Comparison of ENCODE assay signal across 23 cellular contexts in the genomic region with DNA sequence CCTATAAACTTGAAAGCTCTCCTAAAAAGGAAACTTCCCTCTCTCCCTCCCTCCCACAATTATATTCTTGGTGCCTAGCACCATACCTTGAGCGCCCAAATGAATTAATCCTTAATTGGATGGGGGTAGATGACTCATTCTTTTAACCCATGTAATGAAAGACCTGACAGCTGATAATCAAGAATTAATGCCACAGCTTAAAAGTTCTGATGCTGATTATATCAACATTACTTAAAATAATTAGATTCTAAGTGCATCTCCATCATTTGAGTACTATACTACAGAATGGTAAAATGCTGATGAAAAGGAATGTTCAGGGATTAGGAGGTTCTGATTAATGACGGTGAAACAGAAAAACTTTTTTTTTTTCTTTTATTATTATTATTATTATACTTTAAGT.
DNase-seq lines count a peak whose midpoint lies in the region; ATAC-seq, FAIRE-seq and TF ChIP-seq lines count a peak whose summit lies in the region.
"Had no signal": no experiment of that assay in that cellular context is flagged by ENCODE, and none has a peak within 500 bp of the region (broad histone marks: within the 10 kb centered on the region; RNA-seq: fewer than 3 reads in every experiment).

No MANE protein-coding gene starts in this region.

- H3K4me2 ChIP-seq in SK-N-SH = no peak overlapping the region
- H3K4me2 ChIP-seq: BLaER1 had no signal

- TF ChIP-seq RAD21 in SK-N-SH (IDR thresholded peaks at IDR 0.05; ENCODE audit: low read length) = no peak

- no peak for TF ChIP-seq POLR2A in vagina (IDR thresholded peaks at IDR 0.05)

- no peak for FAIRE-seq in D721Med (lab: Jason Lieb, UNC)

- H3K4me3 ChIP-seq in SK-N-SH (ENCODE audit: low read depth in 2 of 2, low read length in 1 of 2) (no peak overlapping the region), vagina (no peak overlapping the region)
- H3K4me3 ChIP-seq: BLaER1 had no signal

- H3K9me3 ChIP-seq in SK-N-SH (no peaks in the 10 kb centered on the region), vagina (no peaks in the 10 kb centered on the region)
- H3K9me3 ChIP-seq: BE2C, BLaER1 had no signal

- no peaks in the 10 kb centered on the region for H3K36me3 ChIP-seq in SK-N-SH (replicated peaks in 1 of 2; ENCODE audit: control insufficient read depth in 1 of 2, insufficient read depth in 2 of 2, low read length in 1 of 2)
- H3K36me3 ChIP-seq in vagina = no peaks in the 10 kb centered on the region
- H3K36me3 ChIP-seq: BE2C, BLaER1 had no signal

- no peak for TF ChIP-seq CTCF in SK-N-SH (IDR thresholded peaks at IDR 0.05)
- no peak for TF ChIP-seq CTCF in D721Med (IDR thresholded peaks at IDR 0.05; ENCODE audit: insufficient read depth, missing control alignments)
- TF ChIP-seq CTCF in vagina (IDR thresholded peaks at IDR 0.05) = no peak
- TF ChIP-seq CTCF in GM10266 (IDR thresholded peaks at IDR 0.05; ENCODE audit: control insufficient read depth, insufficient read depth, low read depth, missing control alignments) = no peak

- TF ChIP-seq EP300 in SK-N-SH (IDR thresholded peaks at IDR 0.05; ENCODE audit: borderline replicate concordance in 1 of 2, low read depth in 1 of 2, low read length in 1 of 2) = no peak

- no peak for ATAC-seq in SK-N-SH treated with all-trans-retinoic acid at 6 μM for 48 hours

- CTCF ChIA-PET in SK-N-SH (lab: Yijun Ruan, JAX) = no interaction called here

- no peak for DNase-seq in SK-N-SH
- DNase-seq in D721Med (ENCODE audit: insufficient read length, low spot score) = peak; percentile 12
- DNase-seq in NCI-H82 treated with DMSO at 0.1 percent for 48 hours (lab: John Stamatoyannopoulos, UW; ENCODE audit: unreplicated experiment) = peak; percentile 82
- DNase-seq in vagina (ENCODE audit: extremely low spot score in 2 of 2) = no peak
- DNase-seq in midbrain (lab: John Stamatoyannopoulos, UW) = no peak
- no peak for DNase-seq in GM10266 (ENCODE audit: extremely low spot score)
- DNase-seq: ACHN; BE2C; C1 segment of cervical spinal cord; CD4-positive, alpha-beta memory T cell; CD4-positive, CD25-positive, alpha-beta regulatory T cell; CD8-positive, alpha-beta memory T cell; COR-L47; DMS 273 treated with DMSO at 0.1 percent for 48 hours; DMS153; DMS53; DMS79; DND-41; EL; GDM1 had no signal

- H3K9me2 ChIP-seq in SK-N-SH = no peaks in the 10 kb centered on the region

- intact Hi-C loops in vagina (cut with DNase I) = no loop called here

- WGBS in SK-N-SH (ENCODE audit: low lambda C conversion rate) = 41% methylated on average over 2 of the region's 2 CpGs

- no peak overlapping the region for H3K9ac ChIP-seq in SK-N-SH
- H3K9ac ChIP-seq: BLaER1 had no signal

- POLR2A ChIA-PET in SK-N-SH (lab: Yijun Ruan, JAX) = no interaction called here

- no peaks in the 10 kb centered on the region for H3K79me2 ChIP-seq in SK-N-SH (ENCODE audit: insufficient read depth)

- H3F3A ChIP-seq in SK-N-SH (replicated peaks; ENCODE audit: insufficient read depth) = no peaks in the 10 kb centered on the region

- H3K27me3 ChIP-seq in SK-N-SH (ENCODE audit: insufficient read depth) (no peaks in the 10 kb centered on the region), vagina (no peaks in the 10 kb centered on the region)
- H3K27me3 ChIP-seq: BE2C had no signal

- H4K20me1 ChIP-seq in SK-N-SH (ENCODE audit: insufficient read depth) = no peaks in the 10 kb centered on the region

- no peak overlapping the region for H2AFZ ChIP-seq in SK-N-SH (ENCODE audit: low read depth)

- H3K27ac ChIP-seq in SK-N-SH (ENCODE audit: low read depth in 2 of 2, low read length in 1 of 2) = no peak overlapping the region
- no peak overlapping the region for H3K27ac ChIP-seq in vagina
- H3K27ac ChIP-seq: 22Rv1, BLaER1 had no signal

- H3K4me1 ChIP-seq in SK-N-SH (ENCODE audit: control insufficient read depth in 1 of 2, insufficient read depth in 2 of 2, low read depth in 1 of 2, low read length in 1 of 2) (no peaks in the 10 kb centered on the region; a peak in 1 of 4 replicates), vagina (no peaks in the 10 kb centered on the region)
- H3K4me1 ChIP-seq: BE2C, BLaER1 had no signal

TF ChIP-seq in SK-N-SH treated with all-trans-retinoic acid at 6 μM for 48 hours, 23 proteins besides CTCF, POLR2A, EP300 and RAD21 (continues in another document):
- TF ChIP-seq CSDC2 (CRISPR knock-in tag; IDR thresholded peaks at IDR 0.05) = no peak
- TF ChIP-seq ISL1 (CRISPR knock-in tag; IDR thresholded peaks at IDR 0.05) = peak; percentile 96
- TF ChIP-seq, protein P1, sequence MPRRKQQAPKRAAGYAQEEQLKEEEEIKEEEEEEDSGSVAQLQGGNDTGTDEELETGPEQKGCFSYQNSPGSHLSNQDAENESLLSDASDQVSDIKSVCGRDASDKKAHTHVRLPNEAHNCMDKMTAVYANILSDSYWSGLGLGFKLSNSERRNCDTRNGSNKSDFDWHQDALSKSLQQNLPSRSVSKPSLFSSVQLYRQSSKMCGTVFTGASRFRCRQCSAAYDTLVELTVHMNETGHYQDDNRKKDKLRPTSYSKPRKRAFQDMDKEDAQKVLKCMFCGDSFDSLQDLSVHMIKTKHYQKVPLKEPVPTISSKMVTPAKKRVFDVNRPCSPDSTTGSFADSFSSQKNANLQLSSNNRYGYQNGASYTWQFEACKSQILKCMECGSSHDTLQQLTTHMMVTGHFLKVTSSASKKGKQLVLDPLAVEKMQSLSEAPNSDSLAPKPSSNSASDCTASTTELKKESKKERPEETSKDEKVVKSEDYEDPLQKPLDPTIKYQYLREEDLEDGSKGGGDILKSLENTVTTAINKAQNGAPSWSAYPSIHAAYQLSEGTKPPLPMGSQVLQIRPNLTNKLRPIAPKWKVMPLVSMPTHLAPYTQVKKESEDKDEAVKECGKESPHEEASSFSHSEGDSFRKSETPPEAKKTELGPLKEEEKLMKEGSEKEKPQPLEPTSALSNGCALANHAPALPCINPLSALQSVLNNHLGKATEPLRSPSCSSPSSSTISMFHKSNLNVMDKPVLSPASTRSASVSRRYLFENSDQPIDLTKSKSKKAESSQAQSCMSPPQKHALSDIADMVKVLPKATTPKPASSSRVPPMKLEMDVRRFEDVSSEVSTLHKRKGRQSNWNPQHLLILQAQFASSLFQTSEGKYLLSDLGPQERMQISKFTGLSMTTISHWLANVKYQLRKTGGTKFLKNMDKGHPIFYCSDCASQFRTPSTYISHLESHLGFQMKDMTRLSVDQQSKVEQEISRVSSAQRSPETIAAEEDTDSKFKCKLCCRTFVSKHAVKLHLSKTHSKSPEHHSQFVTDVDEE (CRISPR knock-in tag; IDR thresholded peaks at IDR 0.05) = no peak
- no peak for TF ChIP-seq ARNTL (CRISPR knock-in tag; IDR thresholded peaks at IDR 0.05; ENCODE audit: borderline replicate concordance, low read depth)

TF ChIP-seq in SK-N-SH, 30 proteins besides CTCF, POLR2A, EP300 and RAD21:
- TF ChIP-seq NRF1 (IDR thresholded peaks at IDR 0.05; ENCODE audit: low read depth, low read length) (no peak), MEF2A (IDR thresholded peaks at IDR 0.05; ENCODE audit: borderline replicate concordance, low read depth) (no peak), POLR2AphosphoS5 (IDR thresholded peaks at IDR 0.05; ENCODE audit: low read depth, low read length) (no peak)

Comparison
In these comparisons a context has a peak if more than half of its experiments do, and no peak if none do; other contexts are left out.
1. DNase-seq: peak in D721Med (single experiment) and NCI-H82 treated with DMSO at 0.1 percent for 48 hours (single experiment); none in SK-N-SH (single experiment), vagina (0 of 2), midbrain (single experiment) and GM10266 (single experiment).